In the genomic region with DNA sequence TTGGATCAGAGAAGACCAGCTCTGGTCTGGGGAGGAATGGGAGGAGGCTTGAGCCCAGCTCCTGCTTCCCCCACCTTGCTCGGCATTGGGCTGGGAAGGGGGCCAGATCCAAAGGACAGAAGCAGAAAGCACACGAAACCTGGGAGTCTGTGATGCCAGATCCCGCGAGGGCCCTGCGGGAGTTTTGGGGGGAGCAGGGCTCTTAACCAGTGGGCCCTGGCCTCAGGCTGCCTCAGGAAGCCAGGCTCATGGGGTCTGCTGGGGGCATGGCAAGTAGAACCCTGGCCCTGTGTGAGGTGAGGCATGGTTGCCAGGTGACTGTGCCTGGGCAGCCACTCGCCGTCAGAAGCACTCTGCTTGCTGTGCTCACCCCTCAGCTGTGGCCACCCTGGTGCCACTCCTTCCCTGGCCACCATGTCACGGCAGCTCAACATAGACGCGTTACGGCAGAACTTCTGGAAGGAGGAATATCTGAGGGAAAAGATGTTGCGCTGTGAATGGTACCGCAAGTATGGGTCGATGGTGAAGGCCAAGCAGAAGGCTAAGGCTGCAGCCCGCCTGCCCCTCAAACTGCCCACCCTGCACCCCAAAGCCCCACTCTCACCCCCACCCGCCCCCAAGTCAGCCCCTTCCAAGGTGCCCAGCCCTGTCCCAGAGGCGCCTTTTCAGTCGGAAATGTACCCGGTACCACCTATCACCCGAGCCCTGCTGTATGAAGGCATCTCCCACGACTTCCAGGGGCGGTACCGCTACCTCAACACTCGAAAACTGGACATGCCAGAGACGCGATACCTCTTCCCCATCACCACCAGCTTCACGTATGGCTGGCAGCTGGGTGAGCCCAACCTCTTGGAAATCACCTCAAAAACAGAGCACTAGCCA, we compare ENCODE assay signal across 20 cellular contexts. TPM values are rescaled to one million over a fixed set of nuclear protein-coding genes. Genes with fewer than 3 reads are reported as not detected.
"Had no signal": no experiment of that assay in that cellular context is flagged by ENCODE, and none has a peak within 500 bp of the region (broad histone marks: within the 10 kb centered on the region; RNA-seq: fewer than 3 reads in every experiment).

No MANE protein-coding gene starts in this region.

- H3K27me3 Mint-ChIP-seq: activated naive CD4-positive, alpha-beta T cell treated with anti-CD3 and anti-CD28 coated beads, Interleukin-2, amount 50 U/mL, for 24 hours; T-helper 17 cell had no signal

- ATAC-seq: activated CD8-positive, alpha-beta memory T cell treated with anti-CD3 and anti-CD28 coated beads, Interleukin-2, amount 10 ng/mL, durations not matched to agents 7 days and 5 days; PC-3; T-helper 17 cell; WTC11 had no signal

- H3K27ac Mint-ChIP-seq: activated CD4-positive, alpha-beta T cell treated with anti-CD3 and anti-CD28 coated beads, Interleukin-2, amount 10 ng/mL, durations not matched to agents 24 days and 14 days; activated CD8-positive, alpha-beta memory T cell treated with anti-CD3 and anti-CD28 coated beads, Interleukin-2, amount 10 ng/mL, durations not matched to agents 7 days and 5 days; activated naive CD4-positive, alpha-beta T cell treated with anti-CD3 and anti-CD28 coated beads, Interleukin-2, amount 50 U/mL, for 24 hours; activated T-cell treated with anti-CD3 and anti-CD28 coated beads, Interleukin-2, amount 50 U/mL, for 24 hours; activated T-helper 1 cell treated with anti-CD3 and anti-CD28 coated beads, Interleukin-12 subunit alpha, Interleukin-12 subunit beta, Interleukin-2, Interleukin-4 antibody, amounts not matched to agents 30 ng/mL and 10 ng/mL and 1 ng/mL, durations not matched to agents 14 hours and 24 hours and 36 hours had no signal

- DNase-seq: activated CD4-positive, alpha-beta T cell treated with anti-CD3 and anti-CD28 coated beads, Interleukin-2, amount 10 ng/mL, durations not matched to agents 24 days and 14 days; activated CD4-positive, alpha-beta T cell treated with anti-CD3 and anti-CD28 coated beads, Interleukin-2, amount 50 U/mL, for 48 hours; activated CD4-positive, CD25-positive, alpha-beta regulatory T cell treated with anti-CD3 and anti-CD28 coated beads, Interleukin-2, amount 50 U/mL, for 72 hours; activated CD8-positive, alpha-beta memory T cell treated with anti-CD3 and anti-CD28 coated beads, Interleukin-2, amount 10 ng/mL, durations not matched to agents 7 days and 5 days; activated effector memory CD4-positive, alpha-beta T cell treated with Interleukin-2 at 50 U/mL for 16 hours; activated naive CD4-positive, alpha-beta T cell; activated T-cell treated with anti-CD3 and anti-CD28 coated beads, Interleukin-2, amount 50 U/mL, for 24 hours; central memory CD4-positive, alpha-beta T cell; NCI-H1105 treated with DMSO at 0.1 percent for 48 hours; NCI-H1436 treated with DMSO at 0.1 percent for 48 hours; NCI-H187; NCI-H2081; NCI-H510A treated with DMSO at 0.1 percent for 48 hours; PC-3; SHP77 treated with DMSO at 0.1 percent for 48 hours; T-helper 17 cell; T-helper 9 cell had no signal

- H3K9me3 Mint-ChIP-seq: activated CD4-positive, alpha-beta T cell treated with anti-CD3 and anti-CD28 coated beads, Interleukin-2, amount 10 ng/mL, durations not matched to agents 24 days and 14 days; activated naive CD4-positive, alpha-beta T cell treated with anti-CD3 and anti-CD28 coated beads, Interleukin-2, amount 50 U/mL, for 24 hours; activated T-cell treated with anti-CD3 and anti-CD28 coated beads, Interleukin-2, amount 50 U/mL, for 24 hours; activated T-helper 1 cell treated with anti-CD3 and anti-CD28 coated beads, Interleukin-12 subunit alpha, Interleukin-12 subunit beta, Interleukin-2, Interleukin-4 antibody, amounts not matched to agents 30 ng/mL and 10 ng/mL and 1 ng/mL, durations not matched to agents 14 hours and 24 hours and 36 hours; WTC11 had no signal

- H3K4me3 Mint-ChIP-seq: activated CD4-positive, alpha-beta T cell treated with anti-CD3 and anti-CD28 coated beads, Interleukin-2, amount 10 ng/mL, durations not matched to agents 24 days and 14 days; activated CD8-positive, alpha-beta memory T cell treated with anti-CD3 and anti-CD28 coated beads, Interleukin-2, amount 10 ng/mL, durations not matched to agents 7 days and 5 days; activated naive CD4-positive, alpha-beta T cell treated with anti-CD3 and anti-CD28 coated beads, Interleukin-2, amount 50 U/mL, for 24 hours; activated T-cell treated with anti-CD3 and anti-CD28 coated beads, Interleukin-2, amount 50 U/mL, for 24 hours; T-helper 17 cell; WTC11 had no signal

RNA-seq across cellular contexts. Expression of gene FLNC, which starts 36.0 kb away (rescaled TPM):
- total RNA-seq: activated CD8-positive, alpha-beta memory T cell treated with anti-CD3 and anti-CD28 coated beads, Interleukin-2, amount 10 ng/mL, durations not matched to agents 7 days and 5 days had no signal

RNA-seq across cellular contexts. Expression of gene KCP, which starts 44.3 kb away (rescaled TPM):
- total RNA-seq: activated T-helper 1 cell treated with anti-CD3 and anti-CD28 coated beads, Interleukin-12 subunit alpha, Interleukin-12 subunit beta, Interleukin-2, Interleukin-4 antibody, amounts not matched to agents 30 ng/mL and 10 ng/mL and 1 ng/mL, durations not matched to agents 14 hours and 24 hours and 36 hours had no signal
